ENCODE assay signal across 21 cellular contexts in genomic region chr9:79615038-79615437, GRCh38.
"Had no signal": no experiment of that assay in that cellular context is flagged by ENCODE, and none has a peak within 500 bp of the region (broad histone marks: within the 10 kb centered on the region; RNA-seq: fewer than 3 reads in every experiment).

No MANE protein-coding gene starts in this region.

- H3K27ac Mint-ChIP-seq: activated naive CD4-positive, alpha-beta T cell treated with anti-CD3 and anti-CD28 coated beads for 36 hours; progenitor cell of endocrine pancreas; stimulated activated naive B cell treated with anti-CD40 and anti-IgM and Interleukin-4, amounts not matched to agents 10 μg/mL and 1 μg/mL and 100 μg/mL, for 72 hours had no signal

- H3K27me3 ChIP-seq: left lung, tibial nerve, uterus had no signal

- H3K9me3 Mint-ChIP-seq: activated naive CD4-positive, alpha-beta T cell treated with anti-CD3 and anti-CD28 coated beads for 36 hours; activated naive CD8-positive, alpha-beta T cell treated with anti-CD3 and anti-CD28 coated beads, Interleukin-2, amount 50 U/mL, for 24 hours; naive thymus-derived CD8-positive, alpha-beta T cell had no signal

- H3K27ac ChIP-seq: left lung, skin epidermis, tibial nerve had no signal

- H3K27me3 Mint-ChIP-seq: activated naive CD8-positive, alpha-beta T cell treated with anti-CD3 and anti-CD28 coated beads, Interleukin-2, amount 50 U/mL, for 24 hours; naive thymus-derived CD8-positive, alpha-beta T cell; progenitor cell of endocrine pancreas; stimulated activated naive B cell treated with anti-CD40 and anti-IgM and Interleukin-4, amounts not matched to agents 10 μg/mL and 1 μg/mL and 100 μg/mL, for 72 hours had no signal

- FAIRE-seq: colon, endometrium, kidney, TTC549 had no signal

- H3K36me3 ChIP-seq: left lung, tibial nerve, uterus had no signal

- H3K4me3 Mint-ChIP-seq: activated naive CD4-positive, alpha-beta T cell treated with anti-CD3 and anti-CD28 coated beads for 36 hours; activated naive CD8-positive, alpha-beta T cell treated with anti-CD3 and anti-CD28 coated beads, Interleukin-2, amount 50 U/mL, for 24 hours; naive thymus-derived CD8-positive, alpha-beta T cell; stimulated activated naive B cell treated with anti-CD40 and anti-IgM and Interleukin-4, amounts not matched to agents 10 μg/mL and 1 μg/mL and 100 μg/mL, for 72 hours had no signal

- H3K9me3 ChIP-seq: left lung, tibial nerve, uterus had no signal

- H3K4me3 ChIP-seq: left lung, skin epidermis, tibial nerve, uterus had no signal

- DNase-seq: activated naive CD4-positive, alpha-beta T cell treated with anti-CD3 and anti-CD28 coated beads for 36 hours; activated naive CD8-positive, alpha-beta T cell treated with anti-CD3 and anti-CD28 coated beads, Interleukin-2, amount 50 U/mL, for 24 hours; activated T-cell treated with anti-CD3 and anti-CD28 coated beads for 4 hours; aorta; hypothalamus; kidney; left lung; mammary epithelial cell; naive thymus-derived CD8-positive, alpha-beta T cell; nucleus accumbens; right cardiac atrium; stimulated activated CD4-positive, alpha-beta T cell treated with anti-CD3 and anti-CD28 coated beads, Interleukin-15, amount 100 ng/mL, for 24 hours; stimulated activated CD4-positive, alpha-beta T cell treated with anti-CD3 and anti-CD28 coated beads, Interleukin-4, amount 100 ng/mL, for 1 hour; stimulated activated naive B cell treated with anti-CD40 and anti-IgM and Interleukin-4, amounts not matched to agents 10 μg/mL and 1 μg/mL and 100 μg/mL, for 72 hours; uterus had no signal
